ENCODE assay signal across 8 cellular contexts in genomic region chr19:35204799-35205732, GRCh38. TPM values are rescaled to one million over a fixed set of nuclear protein-coding genes. Genes with fewer than 3 reads are reported as not detected.
A peak's percentile ranks its signal among the peaks of the same experiment; 100 is the strongest.
DNase-seq lines count a peak whose midpoint lies in the region; ATAC-seq and TF ChIP-seq lines count a peak whose summit lies in the region.

No MANE protein-coding gene starts in this region.

- no peaks in the 10 kb centered on the region for H3K27me3 ChIP-seq in BLaER1 treated with 17β-estradiol and CSF1 and Interleukin-3, amounts not matched to agents 10 nM and 100 nM
- no peaks in the 10 kb centered on the region for H3K27me3 ChIP-seq in HAP-1 (ENCODE audit: low read depth)
- H3K27me3 ChIP-seq in BE2C = peaks cover 9% of the 10 kb centered on the region

- no peaks in the 10 kb centered on the region for H3K36me3 ChIP-seq in BLaER1 treated with 17β-estradiol and CSF1 and Interleukin-3, amounts not matched to agents 10 nM and 100 nM
- H3K36me3 ChIP-seq in HAP-1 (replicated peaks) = no peaks in the 10 kb centered on the region; the same call in 1 of the 2 replicates
- H3K36me3 ChIP-seq in BE2C = no peaks in the 10 kb centered on the region

- H3K9me3 Mint-ChIP-seq in activated naive CD8-positive, alpha-beta T cell treated with anti-CD3 and anti-CD28 coated beads for 36 hours = peaks cover 9% of the 10 kb centered on the region

- H3K4me1 ChIP-seq in BLaER1 treated with 17β-estradiol and CSF1 and Interleukin-3, amounts not matched to agents 10 nM and 100 nM = peaks cover 43 to 85% (median 65%) of the 10 kb centered on the region in 10 experiments
- H3K4me1 ChIP-seq in HAP-1 (peaks cover 33% of the 10 kb centered on the region), BE2C (no peaks in the 10 kb centered on the region)

- H4K20me1 ChIP-seq in BLaER1 treated with 17β-estradiol and CSF1 and Interleukin-3, amounts not matched to agents 10 nM and 100 nM = no peaks in the 10 kb centered on the region; a peak in 1 of 22 replicates

- H3K9ac ChIP-seq in BLaER1 treated with 17β-estradiol and CSF1 and Interleukin-3, amounts not matched to agents 10 nM and 100 nM = peak overlapping the region in 7 of 11 experiments; percentile 10 to 73 (median 36); a peak in 9 of 22 replicates

- H3K4me3 Mint-ChIP-seq in activated naive CD8-positive, alpha-beta T cell treated with anti-CD3 and anti-CD28 coated beads for 36 hours = peak overlapping the region; percentile 42

- no peaks in the 10 kb centered on the region for H3K27me3 Mint-ChIP-seq in activated naive CD8-positive, alpha-beta T cell treated with anti-CD3 and anti-CD28 coated beads for 36 hours

- no peak for TF ChIP-seq CTCF in BE2C (IDR thresholded peaks at IDR 0.05; ENCODE audit: low read depth, low read length)

- peak; percentile 36 for DNase-seq in activated naive CD8-positive, alpha-beta T cell treated with anti-CD3 and anti-CD28 coated beads for 36 hours
- DNase-seq in HAP-1 (ENCODE audit: low spot score in 2 of 2) = no peak
- no peak for DNase-seq in effector CD8-positive, alpha-beta T cell (lab: John Stamatoyannopoulos, UW)
- no peak for DNase-seq in BE2C
- DNase-seq in NCI-H128 (lab: John Stamatoyannopoulos, UW; ENCODE audit: unreplicated experiment) = no peak

- in situ Hi-C loops in HAP-1 (cut with MboI; ENCODE audit: low sequenced_read_pairs) = no loop called here

- H3K4me2 ChIP-seq in BLaER1 treated with 17β-estradiol and CSF1 and Interleukin-3, amounts not matched to agents 10 nM and 100 nM = peak overlapping the region; percentile 61 to 90 (median 77)

- peaks cover 0 to 11% (median 3%) of the 10 kb centered on the region in 11 experiments; a peak in 9 of 22 replicates for H3K9me3 ChIP-seq in BLaER1 treated with 17β-estradiol and CSF1 and Interleukin-3, amounts not matched to agents 10 nM and 100 nM (replicated peaks in 1 of 11)
- no peaks in the 10 kb centered on the region for H3K9me3 ChIP-seq in HAP-1
- no peaks in the 10 kb centered on the region for H3K9me3 ChIP-seq in BE2C

- H3K36me3 Mint-ChIP-seq in activated naive CD8-positive, alpha-beta T cell treated with anti-CD3 and anti-CD28 coated beads for 36 hours = peaks cover 6% of the 10 kb centered on the region

- peaks cover 73% of the 10 kb centered on the region for H3K4me1 Mint-ChIP-seq in activated naive CD8-positive, alpha-beta T cell treated with anti-CD3 and anti-CD28 coated beads for 36 hours

- H3K27ac ChIP-seq in BLaER1 treated with 17β-estradiol and CSF1 and Interleukin-3, amounts not matched to agents 10 nM and 100 nM = peak overlapping the region in 10 of 11 experiments; percentile 43 to 79 (median 61); a peak in 17 of 22 replicates

- H3K4me3 ChIP-seq in BLaER1 treated with 17β-estradiol and CSF1 and Interleukin-3, amounts not matched to agents 10 nM and 100 nM = peak overlapping the region in 1 of 10 experiments; percentile 5; a peak in 1 of 20 replicates
- H3K4me3 ChIP-seq in HAP-1 (no peak overlapping the region), BE2C (ENCODE audit: low read depth, low read length) (no peak overlapping the region)

- peak; percentile 81 for ATAC-seq in GM19351 (IDR thresholded peaks at IDR 0.05; ENCODE audit: unreplicated experiment)
- peak; percentile 63 for ATAC-seq in HG03571 (IDR thresholded peaks at IDR 0.05; ENCODE audit: unreplicated experiment)

- H3K27ac Mint-ChIP-seq in activated naive CD8-positive, alpha-beta T cell treated with anti-CD3 and anti-CD28 coated beads for 36 hours = peak overlapping the region; percentile 95

RNA-seq across cellular contexts. Expression of gene FAM187B, which starts 23.5 kb away (rescaled TPM):
- not detected for total RNA-seq in activated naive CD8-positive, alpha-beta T cell treated with anti-CD3 and anti-CD28 coated beads for 36 hours
- polyA plus RNA-seq in BE2C (2012; ENCODE audit: insufficient read depth, insufficient read length, low read depth) = not detected

RNA-seq across cellular contexts. Expression of gene LSR, which starts 43.7 kb away (rescaled TPM):
- 10 to 100 TPM; 40.6 to 43.9 TPM for total RNA-seq in activated naive CD8-positive, alpha-beta T cell treated with anti-CD3 and anti-CD28 coated beads for 36 hours
- 1.5 TPM for polyA plus RNA-seq in BE2C (2012; ENCODE audit: insufficient read depth, insufficient read length, low read depth)

RNA-seq across cellular contexts. Expression of gene FXYD5, which starts 50.5 kb away (rescaled TPM):
- total RNA-seq in activated naive CD8-positive, alpha-beta T cell treated with anti-CD3 and anti-CD28 coated beads for 36 hours = 100 to 1,000 TPM; 272 to 275 TPM
- 4.5 TPM for polyA plus RNA-seq in BE2C (2012; ENCODE audit: insufficient read depth, insufficient read length, low read depth)
